ENCODE assay signal across 21 cellular contexts in genomic region chrX:105328773-105329172, GRCh38.
"Had no signal": no experiment of that assay in that cellular context is flagged by ENCODE, and none has a peak within 500 bp of the region (broad histone marks: within the 10 kb centered on the region; RNA-seq: fewer than 3 reads in every experiment).

No MANE protein-coding gene starts in this region.

- H3K36me3 Mint-ChIP-seq: naive thymus-derived CD4-positive, alpha-beta T cell; stimulated activated memory B cell treated with anti-CD40 and anti-IgM and Interleukin-4, amounts not matched to agents 10 μg/mL and 1 μg/mL and 100 μg/mL, for 72 hours had no signal

- H3K27ac Mint-ChIP-seq: naive thymus-derived CD4-positive, alpha-beta T cell; nephron progenitor cell; stimulated activated memory B cell treated with anti-CD40 and anti-IgM and Interleukin-4, amounts not matched to agents 10 μg/mL and 1 μg/mL and 100 μg/mL, for 72 hours; stimulated activated naive CD8-positive, alpha-beta T cell treated with anti-CD3 and anti-CD28 coated beads, Interleukin-15, Interleukin-2, amounts not matched to agents 100 ng/mL and 50 ng/mL, for 24 hours had no signal

- H3K4me1 ChIP-seq: esophagus muscularis mucosa, spleen, tibial artery, upper lobe of left lung, uterus had no signal

- ATAC-seq: foreskin keratinocyte; left colon; left ventricle myocardium superior; naive thymus-derived CD4-positive, alpha-beta T cell; sciatic nerve; stimulated activated memory B cell treated with anti-CD40 and anti-IgM and Interleukin-4, amounts not matched to agents 10 μg/mL and 1 μg/mL and 100 μg/mL, for 72 hours had no signal

- H3K27ac ChIP-seq: coronary artery, dorsolateral prefrontal cortex, epithelial cell of prostate, esophagus muscularis mucosa, foreskin keratinocyte, spleen, tibial artery, upper lobe of left lung, uterus had no signal

- H3K4me3 ChIP-seq: coronary artery, dorsolateral prefrontal cortex, esophagus muscularis mucosa, lung, spleen, tibial artery, upper lobe of left lung, uterus had no signal

- DNase-seq: dorsolateral prefrontal cortex; effector CD8-positive, alpha-beta T cell; foreskin keratinocyte; left colon; left ventricle myocardium superior; naive thymus-derived CD4-positive, alpha-beta T cell; nephron progenitor cell; spleen; stimulated activated CD4-positive, alpha-beta T cell treated with anti-CD3 and anti-CD28 coated beads, Interleukin-15, amount 100 ng/mL, for 24 hours; stimulated activated CD4-positive, alpha-beta T cell treated with anti-CD3 and anti-CD28 coated beads, Interleukin-1b, Interleukin-23, amount 100 ng/mL, for 48 hours; stimulated activated CD4-positive, alpha-beta T cell treated with anti-CD3 and anti-CD28 coated beads, Interleukin-4, amount 100 ng/mL, for 24 hours; tibial artery; upper lobe of left lung; uterus had no signal

- H3K9me3 ChIP-seq: tibial artery, upper lobe of left lung, uterus had no signal

- H3K4me1 Mint-ChIP-seq: naive thymus-derived CD4-positive, alpha-beta T cell; stimulated activated memory B cell treated with anti-CD40 and anti-IgM and Interleukin-4, amounts not matched to agents 10 μg/mL and 1 μg/mL and 100 μg/mL, for 72 hours had no signal

- H3K9me3 Mint-ChIP-seq: stimulated activated naive CD8-positive, alpha-beta T cell treated with anti-CD3 and anti-CD28 coated beads, Interleukin-15, Interleukin-2, amounts not matched to agents 100 ng/mL and 50 ng/mL, for 24 hours had no signal

- H3K36me3 ChIP-seq: esophagus muscularis mucosa, spleen, tibial artery, upper lobe of left lung, uterus had no signal

- H3K27me3 Mint-ChIP-seq: naive thymus-derived CD4-positive, alpha-beta T cell; stimulated activated memory B cell treated with anti-CD40 and anti-IgM and Interleukin-4, amounts not matched to agents 10 μg/mL and 1 μg/mL and 100 μg/mL, for 72 hours; stimulated activated naive CD8-positive, alpha-beta T cell treated with anti-CD3 and anti-CD28 coated beads, Interleukin-15, Interleukin-2, amounts not matched to agents 100 ng/mL and 50 ng/mL, for 24 hours had no signal

- H3K4me3 Mint-ChIP-seq: naive thymus-derived CD4-positive, alpha-beta T cell; nephron progenitor cell; stimulated activated memory B cell treated with anti-CD40 and anti-IgM and Interleukin-4, amounts not matched to agents 10 μg/mL and 1 μg/mL and 100 μg/mL, for 72 hours; stimulated activated naive CD8-positive, alpha-beta T cell treated with anti-CD3 and anti-CD28 coated beads, Interleukin-15, Interleukin-2, amounts not matched to agents 100 ng/mL and 50 ng/mL, for 24 hours had no signal

- H3K27me3 ChIP-seq: foreskin keratinocyte, spleen, tibial artery, upper lobe of left lung had no signal
